9 cellular contexts compared by ENCODE assay signal in genomic region chr11:65861533-65862183, GRCh38. TPM values are rescaled to one million over a fixed set of nuclear protein-coding genes. Genes with fewer than 3 reads are reported as not detected.
DNase-seq lines count a peak whose midpoint lies in the region; ATAC-seq, FAIRE-seq and TF ChIP-seq lines count a peak whose summit lies in the region.
"Had no signal": no experiment of that assay in that cellular context is flagged by ENCODE, and none has a peak within 500 bp of the region (broad histone marks: within the 10 kb centered on the region; RNA-seq: fewer than 3 reads in every experiment).

No MANE protein-coding gene starts in this region.

- intact Hi-C loops in GM12878 (cut with micrococcal nuclease; ENCODE audit: unreplicated experiment): no loop called here
- intact Hi-C loops in right lobe of liver (cut with DNase I): no loop called here
- intact Hi-C loops in tibial artery (cut with DNase I; ENCODE audit: low total_unique reads): no loop called here

- H3K4me3 Mint-ChIP-seq in activated T-cell treated with anti-CD3 and anti-CD28 coated beads, Interleukin-2, amount 50 U/mL, for 24 hours: peak overlapping the region; percentile 90

- SMC1A ChIA-PET in GM12878 (lab: Charles Lee; ENCODE audit: uncharacterized antibody, unreplicated experiment): interaction anchor here (0.6 to 4.3 kb wide), 2 partner anchors 28 to 92 kb away, joined by 4 to 52 read pairs; partner anchors contain the start of genes CCDC85B and FIBP

- no peak for DNase-seq in activated T-cell treated with anti-CD3 and anti-CD28 coated beads, Interleukin-2, amount 50 U/mL, for 24 hours
- DNase-seq in activated T-cell treated with anti-CD3 and anti-CD28 coated beads, Interleukin-2, amount 50 U/mL, for 1 hour: no peak
- DNase-seq in GM12878 (ENCODE audit: low read depth, low spot score): no peak
- peak in 2 of 3 donors; percentile 47 to 52 for DNase-seq in right lobe of liver
- peak in 1 of 2 donors; percentile 61 for DNase-seq in tibial artery
- no peak for DNase-seq in NCI-H1105 treated with DMSO at 0.1 percent for 48 hours (lab: John Stamatoyannopoulos, UW)
- DNase-seq in NCI-H2107 treated with DMSO at 0.1 percent for 48 hours (lab: John Stamatoyannopoulos, UW; ENCODE audit: unreplicated experiment): no peak

- no peak for FAIRE-seq in GM12878 (lab: Jason Lieb, UNC)
- FAIRE-seq: D721Med had no signal

- H3K27me3 ChIP-seq in GM12878 (replicated peaks in 1 of 2; ENCODE audit: control insufficient read depth in 2 of 2, insufficient read depth in 2 of 2, low read length in 1 of 2) (no peaks in the 10 kb centered on the region), right lobe of liver (no peaks in the 10 kb centered on the region), tibial artery (no peaks in the 10 kb centered on the region)

- peak overlapping the region; percentile 97 for H3K9ac ChIP-seq in GM12878 (ENCODE audit: control insufficient read depth, insufficient read depth, low read length)

- TF ChIP-seq CTCF in GM12878 (IDR thresholded peaks at IDR 0.05 in 2 of 3, conservative IDR thresholded peaks at IDR 0.05 in 1 of 3; ENCODE audit: control insufficient read depth in 2 of 3, extremely low read depth in 1 of 3, insufficient read depth in 1 of 3, low read depth in 3 of 3, low read length in 3 of 3) (no peak), right lobe of liver (IDR thresholded peaks at IDR 0.05) (no peak), tibial artery (IDR thresholded peaks at IDR 0.05) (no peak)

- H3K27me3 Mint-ChIP-seq in activated T-cell treated with anti-CD3 and anti-CD28 coated beads, Interleukin-2, amount 50 U/mL, for 24 hours: no peaks in the 10 kb centered on the region

- in situ Hi-C loops in GM12878 (cut with MboI): loop anchor here (25.0 kb wide), 1 partner anchor 1624 kb away; the partner anchor contains the start of genes DNAJC4, FKBP2, NUDT22 and PPP1R14B

- BruUV-seq in GM12878 (replicated peaks; lab: Mats Ljungman, UMichigan): no TSS peak

- peak overlapping the region; percentile 97 for H3K4me2 ChIP-seq in GM12878 (ENCODE audit: control insufficient read depth, insufficient read depth)

- H3K4me1 ChIP-seq in GM12878 (ENCODE audit: control insufficient read depth, insufficient read depth, low read length) (peaks cover 15% of the 10 kb centered on the region), right lobe of liver (peaks cover 0 to 18% (median 0%) of the 10 kb centered on the region in 4 donors), tibial artery (peaks cover 0 to 31% (median 23%) of the 10 kb centered on the region in 4 donors)

- RAD21 ChIA-PET in GM12878 (lab: Charles Lee; ENCODE audit: unreplicated experiment): interaction anchor here (5.0 kb wide), 1 partner anchor 29 kb away, joined by 76 read pairs; the partner anchor contains the start of genes CCDC85B and FIBP

- H3K36me3 Mint-ChIP-seq in activated T-cell treated with anti-CD3 and anti-CD28 coated beads, Interleukin-2, amount 50 U/mL, for 24 hours (ENCODE audit: low read depth): peaks cover 81% of the 10 kb centered on the region

- WGBS in GM12878 (ENCODE audit: insufficient coverage, insufficient replicate concordance, low lambda C conversion rate, missing lambda C conversion rate): 90% methylated on average over 13 of the region's 13 CpGs
- 67% methylated on average over 2 of the region's 13 CpGs for WGBS in right lobe of liver (ENCODE audit: insufficient coverage, low coverage, low lambda C conversion rate, missing lambda C conversion rate)

- peak overlapping the region; percentile 98 for H3K27ac Mint-ChIP-seq in activated T-cell treated with anti-CD3 and anti-CD28 coated beads, Interleukin-2, amount 50 U/mL, for 24 hours

- no peak for TF ChIP-seq RAD21 in GM12878 (IDR thresholded peaks at IDR 0.05; ENCODE audit: insufficient read depth, low read depth, low read length)

- H3K27ac ChIP-seq in GM12878 (ENCODE audit: control insufficient read depth, insufficient read depth) (peak overlapping the region; percentile 100), right lobe of liver (no peak overlapping the region), tibial artery (peak overlapping the region; percentile 97 to 98)

- CTCF ChIA-PET in GM12878 (lab: Yijun Ruan, JAX): interaction anchor here (0.7 to 5.7 kb wide), 4 partner anchors 9 to 82 kb away, joined by 3 to 146 read pairs (median 22); partner anchors contain the start of genes CCDC85B and FIBP

- H4K20me1 ChIP-seq in GM12878 (ENCODE audit: control insufficient read depth, insufficient read depth): peaks cover 2% of the 10 kb centered on the region

- H3K36me3 ChIP-seq in GM12878 (ENCODE audit: control insufficient read depth in 2 of 2, insufficient read depth in 2 of 2, low read length in 1 of 2) (peaks cover 18 to 32% of the 10 kb centered on the region in 2 experiments), right lobe of liver (peaks cover 0 to 33% (median 18%) of the 10 kb centered on the region in 4 donors), tibial artery (peaks cover 38 to 49% (median 45%) of the 10 kb centered on the region in 3 donors)

- H3K4me3 ChIP-seq in GM12878: peak overlapping the region; percentile 85
- peak overlapping the region; percentile 86 to 98 (median 97) for H3K4me3 ChIP-seq in right lobe of liver
- peak overlapping the region; percentile 84 to 99 for H3K4me3 ChIP-seq in tibial artery

- ATAC-seq in GM12878: no peak
- ATAC-seq in right lobe of liver: no peak
- ATAC-seq in GM21528 (IDR thresholded peaks at IDR 0.05; ENCODE audit: low FRiP score, unreplicated experiment): no peak

- H3K9me3 Mint-ChIP-seq in activated T-cell treated with anti-CD3 and anti-CD28 coated beads, Interleukin-2, amount 50 U/mL, for 24 hours: no peaks in the 10 kb centered on the region

- POLR2A ChIA-PET in GM12878 (lab: Charles Lee): interaction anchor here (0.6 to 5.6 kb wide), 5 partner anchors 9 to 150 kb away, joined by 3 to 155 read pairs (median 4); partner anchors contain the start of genes CCDC85B, EFEMP2, FIBP and KAT5

- H3K4me1 Mint-ChIP-seq in activated T-cell treated with anti-CD3 and anti-CD28 coated beads, Interleukin-2, amount 50 U/mL, for 24 hours (ENCODE audit: low read depth): peaks cover 42% of the 10 kb centered on the region

- TF ChIP-seq EP300 in GM12878 (IDR thresholded peaks at IDR 0.05; ENCODE audit: borderline replicate concordance in 1 of 2, control insufficient read depth in 1 of 2, low read depth in 2 of 2, low read length in 2 of 2): no peak

- TF ChIP-seq POLR2A in GM12878 (IDR thresholded peaks at IDR 0.05; ENCODE audit: low read depth, low read length): no peak; the same call in 1 of the 2 replicates
- no peak for TF ChIP-seq POLR2A in right lobe of liver (IDR thresholded peaks at IDR 0.05)

- H3K9me3 ChIP-seq in GM12878 (replicated peaks; ENCODE audit: control insufficient read depth, insufficient read depth, low read length) (no peaks in the 10 kb centered on the region), right lobe of liver (no peaks in the 10 kb centered on the region), tibial artery (no peaks in the 10 kb centered on the region)

- H3K79me2 ChIP-seq in GM12878 (ENCODE audit: control insufficient read depth, insufficient read depth, low read length): peaks cover 39% of the 10 kb centered on the region

- H2AFZ ChIP-seq in GM12878 (ENCODE audit: control insufficient read depth, low read depth, low read length): no peak overlapping the region

RNA-seq across cellular contexts. Expression of gene MUS81, which starts 1.4 kb away (rescaled TPM):
- total RNA-seq in GM12878 (2013; cell fraction: nucleolus; rRNA removed): 82.3 and 89.8 TPM in 2 replicates
- total RNA-seq in GM12878 (2014; rRNA removed): 59.1 and 67.7 TPM in 2 replicates
- 32.4 and 33.0 TPM in 2 replicates for total RNA-seq in GM12878 (2014; rRNA removed; fragmentation: Illumina TruSeq; extraction: Trizol)
- total RNA-seq in GM12878 (2021): 68.5 and 76.1 TPM in 2 replicates
- polyA plus RNA-seq in GM12878 (2011; ENCODE audit: low read depth): 30.8 TPM
- 28.8 and 39.3 TPM in 2 replicates for polyA plus RNA-seq in GM12878 (2011; rRNA removed)
- polyA plus RNA-seq in GM12878 (2011; cell fraction: cytosol; rRNA removed): 28.2 and 51.3 TPM in 2 replicates
- polyA plus RNA-seq in GM12878 (2011; cell fraction: nucleus; rRNA removed): 432 and 473 TPM in 2 replicates
- polyA plus RNA-seq in GM12878 (2012): 50.1 and 67.1 TPM in 2 replicates
- 10.7 and 31.9 TPM in 2 replicates for polyA plus RNA-seq in GM12878 (2014; fragmentation: Illumina TruSeq; extraction: Trizol)
- 10 to 100 TPM; 11.8 to 22.9 TPM for polyA plus RNA-seq in GM12878 (2014; fragmentation: Nextera tagmentation; extraction: Ambion mirVana)
- polyA plus RNA-seq in GM12878 (2014; rRNA removed): 70.7 and 81.2 TPM in 2 replicates
- 10 to 100 TPM; 57.6 to 65.1 TPM for polyA plus RNA-seq in GM12878 (2016; fragmentation: Nextera tagmentation; extraction: Ambion mirVana)
- polyA minus RNA-seq in GM12878 (2011; rRNA and poly(A)+ RNA removed): 17.4 and 36.6 TPM in 2 replicates
- polyA minus RNA-seq in GM12878 (2011; cell fraction: cytosol; rRNA and poly(A)+ RNA removed): 15.3 and 20.6 TPM in 2 replicates
- 98.3 and 150 TPM in 2 replicates for polyA minus RNA-seq in GM12878 (2011; cell fraction: nucleus; rRNA and poly(A)+ RNA removed)
- 10 to 100 TPM; 14.0 to 25.6 (median 19.7) TPM for total RNA-seq in right lobe of liver

RNA-seq across cellular contexts. Expression of gene CFL1, which starts 3.7 kb away (rescaled TPM):
- total RNA-seq in GM12878 (2013; cell fraction: nucleolus; rRNA removed): 119 and 124 TPM in 2 replicates
- total RNA-seq in GM12878 (2014; rRNA removed) (1,600 and 1,643 TPM in 2 replicates), GM12878 (2014; rRNA removed; fragmentation: Illumina TruSeq; extraction: Trizol) (1,098 and 1,149 TPM in 2 replicates), GM12878 (2021) (1,426 and 1,431 TPM in 2 replicates), right lobe of liver (100 to 1,000 TPM; 219 to 503 (median 313) TPM)
- polyA plus RNA-seq in GM12878 (2011; ENCODE audit: low read depth): 247 TPM
- polyA plus RNA-seq in GM12878 (2011; rRNA removed) (575 and 895 TPM in 2 replicates), GM12878 (2014; fragmentation: Illumina TruSeq; extraction: Trizol) (1,149 and 1,571 TPM in 2 replicates), GM12878 (2014; fragmentation: Nextera tagmentation; extraction: Ambion mirVana) (100 to 1,000 TPM; 164 to 462 TPM), GM12878 (2014; rRNA removed) (1,518 and 1,569 TPM in 2 replicates), GM12878 (2016; fragmentation: Nextera tagmentation; extraction: Ambion mirVana) (1,000 to 10,000 TPM; 2,798 to 2,994 TPM)
- 1,927 and 2,763 TPM in 2 replicates for polyA plus RNA-seq in GM12878 (2011; cell fraction: cytosol; rRNA removed)
- 600 and 985 TPM in 2 replicates for polyA plus RNA-seq in GM12878 (2011; cell fraction: nucleus; rRNA removed)
- 689 and 822 TPM in 2 replicates for polyA plus RNA-seq in GM12878 (2012)
- polyA minus RNA-seq in GM12878 (2011; rRNA and poly(A)+ RNA removed): 1,157 and 1,210 TPM in 2 replicates
- polyA minus RNA-seq in GM12878 (2011; cell fraction: cytosol; rRNA and poly(A)+ RNA removed): 404 and 512 TPM in 2 replicates
- polyA minus RNA-seq in GM12878 (2011; cell fraction: nucleus; rRNA and poly(A)+ RNA removed): 202 and 320 TPM in 2 replicates

RNA-seq across cellular contexts. Expression of gene EFEMP2, which starts 10.9 kb away (rescaled TPM):
- total RNA-seq in GM12878 (2013; cell fraction: nucleolus; rRNA removed): 26.4 and 31.8 TPM in 2 replicates
- total RNA-seq in GM12878 (2014; rRNA removed): 2.3 and 2.6 TPM in 2 replicates
- 0.94 and 1.7 TPM in 2 replicates for total RNA-seq in GM12878 (2014; rRNA removed; fragmentation: Illumina TruSeq; extraction: Trizol)
- total RNA-seq in GM12878 (2021): 2.3 and 2.4 TPM in 2 replicates
- polyA plus RNA-seq in GM12878 (2011; ENCODE audit: low read depth): 9.0 TPM
- polyA plus RNA-seq in GM12878 (2011; rRNA removed): 8.5 and 13.2 TPM in 2 replicates
- polyA plus RNA-seq in GM12878 (2011; cell fraction: cytosol; rRNA removed): 16.1 and 19.3 TPM in 2 replicates
- 122 and 196 TPM in 2 replicates for polyA plus RNA-seq in GM12878 (2011; cell fraction: nucleus; rRNA removed)
- 17.5 and 18.5 TPM in 2 replicates for polyA plus RNA-seq in GM12878 (2012)
- 0.96 and 1.3 TPM in 2 replicates for polyA plus RNA-seq in GM12878 (2014; fragmentation: Illumina TruSeq; extraction: Trizol)
- under 1 TPM in 1 of 2 experiments, not detected in 1; 0.24 TPM for polyA plus RNA-seq in GM12878 (2014; fragmentation: Nextera tagmentation; extraction: Ambion mirVana)
- polyA plus RNA-seq in GM12878 (2014; rRNA removed): 3.0 and 3.5 TPM in 2 replicates
- polyA plus RNA-seq in GM12878 (2016; fragmentation: Nextera tagmentation; extraction: Ambion mirVana): 1 to 10 TPM in 1 of 2 experiments, under 1 TPM in 1; 0.70 to 1.3 TPM
- polyA minus RNA-seq in GM12878 (2011; rRNA and poly(A)+ RNA removed): 3.0 and 9.8 TPM in 2 replicates
- polyA minus RNA-seq in GM12878 (2011; cell fraction: cytosol; rRNA and poly(A)+ RNA removed): 1.1 and 1.3 TPM in 2 replicates
- 18.9 and 19.9 TPM in 2 replicates for polyA minus RNA-seq in GM12878 (2011; cell fraction: nucleus; rRNA and poly(A)+ RNA removed)
- total RNA-seq in right lobe of liver: 10 to 100 TPM in 1 of 6 experiments, 1 to 10 TPM in 5; 5.1 to 13.9 (median 7.8) TPM

RNA-seq across cellular contexts. Expression of gene CTSW, which starts 18.0 kb away (rescaled TPM):
- total RNA-seq in GM12878 (2013; cell fraction: nucleolus; rRNA removed): not detected in 2 replicates
- total RNA-seq in GM12878 (2014; rRNA removed) (1.4 and 2.9 TPM in 2 replicates), GM12878 (2014; rRNA removed; fragmentation: Illumina TruSeq; extraction: Trizol) (1.5 and 1.7 TPM in 2 replicates), GM12878 (2021) (1.5 and 1.9 TPM in 2 replicates), right lobe of liver (1 to 10 TPM in 3 of 6 experiments, under 1 TPM in 3; 0.49 to 1.3 (median 1.0) TPM)
- polyA plus RNA-seq in GM12878 (2011; ENCODE audit: low read depth): 0.35 TPM
- polyA plus RNA-seq in GM12878 (2011; rRNA removed) (7.0 and 12.0 TPM in 2 replicates), GM12878 (2014; fragmentation: Illumina TruSeq; extraction: Trizol) (0.43 and 1.7 TPM in 2 replicates), GM12878 (2014; fragmentation: Nextera tagmentation; extraction: Ambion mirVana) (1 to 10 TPM in 1 of 2 experiments, under 1 TPM in 1; 0.53 to 1.6 TPM), GM12878 (2014; rRNA removed) (1.7 and 3.3 TPM in 2 replicates), GM12878 (2016; fragmentation: Nextera tagmentation; extraction: Ambion mirVana) (1 to 10 TPM in 1 of 2 experiments, under 1 TPM in 1; 0.92 to 1.1 TPM)
- polyA plus RNA-seq in GM12878 (2011; cell fraction: cytosol; rRNA removed): 16.2 and 18.8 TPM in 2 replicates
- 9.2 and 16.3 TPM in 2 replicates for polyA plus RNA-seq in GM12878 (2011; cell fraction: nucleus; rRNA removed)
- 0.74 and 1.0 TPM in 2 replicates for polyA plus RNA-seq in GM12878 (2012)
- 8.3 and 16.4 TPM in 2 replicates for polyA minus RNA-seq in GM12878 (2011; rRNA and poly(A)+ RNA removed)
- 4.3 and 4.5 TPM in 2 replicates for polyA minus RNA-seq in GM12878 (2011; cell fraction: cytosol; rRNA and poly(A)+ RNA removed)
- polyA minus RNA-seq in GM12878 (2011; cell fraction: nucleus; rRNA and poly(A)+ RNA removed): 3.0 and 5.2 TPM in 2 replicates

RNA-seq across cellular contexts. Expression of gene FIBP, which starts 26.6 kb away (rescaled TPM):
- total RNA-seq in GM12878 (2013; cell fraction: nucleolus; rRNA removed): 49.9 and 50.2 TPM in 2 replicates
- 144 and 155 TPM in 2 replicates for total RNA-seq in GM12878 (2014; rRNA removed)
- 78.4 and 82.8 TPM in 2 replicates for total RNA-seq in GM12878 (2014; rRNA removed; fragmentation: Illumina TruSeq; extraction: Trizol)
- total RNA-seq in GM12878 (2021): 100.0 and 103 TPM in 2 replicates
- 49.6 TPM for polyA plus RNA-seq in GM12878 (2011; ENCODE audit: low read depth)
- 79.6 and 89.1 TPM in 2 replicates for polyA plus RNA-seq in GM12878 (2011; rRNA removed)
- 118 and 169 TPM in 2 replicates for polyA plus RNA-seq in GM12878 (2011; cell fraction: cytosol; rRNA removed)
- 160 and 164 TPM in 2 replicates for polyA plus RNA-seq in GM12878 (2011; cell fraction: nucleus; rRNA removed)
- 79.5 and 80.5 TPM in 2 replicates for polyA plus RNA-seq in GM12878 (2012)
- 59.8 and 78.7 TPM in 2 replicates for polyA plus RNA-seq in GM12878 (2014; fragmentation: Illumina TruSeq; extraction: Trizol)
- 10 to 100 TPM; 65.1 to 80.7 TPM for polyA plus RNA-seq in GM12878 (2014; fragmentation: Nextera tagmentation; extraction: Ambion mirVana)
- 169 and 197 TPM in 2 replicates for polyA plus RNA-seq in GM12878 (2014; rRNA removed)
- polyA plus RNA-seq in GM12878 (2016; fragmentation: Nextera tagmentation; extraction: Ambion mirVana): 100 to 1,000 TPM; 176 to 182 TPM
- polyA minus RNA-seq in GM12878 (2011; rRNA and poly(A)+ RNA removed): 72.7 and 118 TPM in 2 replicates
- 53.2 and 62.5 TPM in 2 replicates for polyA minus RNA-seq in GM12878 (2011; cell fraction: cytosol; rRNA and poly(A)+ RNA removed)
- 58.6 and 92.6 TPM in 2 replicates for polyA minus RNA-seq in GM12878 (2011; cell fraction: nucleus; rRNA and poly(A)+ RNA removed)
- total RNA-seq in right lobe of liver: 10 to 100 TPM; 19.4 to 66.1 (median 23.3) TPM

Comparison
In these comparisons a context has a peak if more than half of its experiments do, and no peak if none do; other contexts are left out.
1. DNase-seq: peak in right lobe of liver (2 of 3); none in activated T-cell treated with anti-CD3 and anti-CD28 coated beads, Interleukin-2, amount 50 U/mL, for 24 hours (single experiment), activated T-cell treated with anti-CD3 and anti-CD28 coated beads, Interleukin-2, amount 50 U/mL, for 1 hour (single experiment), GM12878 (single experiment), NCI-H1105 treated with DMSO at 0.1 percent for 48 hours (single experiment) and NCI-H2107 treated with DMSO at 0.1 percent for 48 hours (single experiment).
2. H3K27ac ChIP-seq: peak in GM12878 (single experiment) and tibial artery (2 of 2); none in right lobe of liver (0 of 3).
3. Peak in every context shown above with its lines, with median percentiles within 50 percentile points of each other: H3K4me3 ChIP-seq.